ENCODE assay signal across 17 cellular contexts in the genomic region with DNA sequence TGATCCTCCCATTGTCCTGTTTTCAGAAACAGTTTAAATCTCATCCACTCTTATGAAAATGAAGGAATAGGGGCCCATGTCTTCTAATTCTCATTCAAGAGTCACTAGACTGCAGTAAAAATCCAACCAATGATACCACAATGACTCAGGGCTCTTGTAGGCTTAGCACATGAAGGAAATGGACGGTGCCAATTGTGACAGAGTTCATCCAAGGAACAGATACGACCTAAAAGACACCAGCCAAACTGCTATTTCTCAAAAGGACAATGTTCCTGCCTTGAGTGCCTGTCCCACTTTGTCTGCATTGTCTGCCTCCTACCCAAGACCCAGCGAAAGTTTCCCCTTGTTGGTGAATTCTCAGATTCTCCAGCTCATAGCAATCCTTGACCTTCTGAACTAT.
DNase-seq lines count a peak whose midpoint lies in the region; TF ChIP-seq lines count a peak whose summit lies in the region.
"Had no signal": no experiment of that assay in that cellular context is flagged by ENCODE, and none has a peak within 500 bp of the region (broad histone marks: within the 10 kb centered on the region; RNA-seq: fewer than 3 reads in every experiment).

No MANE protein-coding gene starts in this region.

- no peak overlapping the region for H3K4me3 ChIP-seq in NB4 (ENCODE audit: low read depth, low read length)

- H3K9me3 Mint-ChIP-seq in dendritic cell treated with granulocyte-macrophage colony-stimulating factor and Interleukin-4, amounts not matched to agents 40 ng/mL and 50 ng/mL, for 4 days: peaks cover 45% of the 10 kb centered on the region
- H3K9me3 Mint-ChIP-seq: activated naive CD4-positive, alpha-beta T cell treated with anti-CD3 and anti-CD28 coated beads, Interleukin-2, amount 50 U/mL, for 24 hours had no signal

- H3K4me1 Mint-ChIP-seq in dendritic cell treated with granulocyte-macrophage colony-stimulating factor and Interleukin-4, amounts not matched to agents 40 ng/mL and 50 ng/mL, for 4 days (ENCODE audit: low read depth): peaks cover 38% of the 10 kb centered on the region
- H3K4me1 Mint-ChIP-seq: activated naive CD4-positive, alpha-beta T cell treated with anti-CD3 and anti-CD28 coated beads, Interleukin-2, amount 50 U/mL, for 24 hours; CD4-positive, alpha-beta memory T cell; central memory CD8-positive, alpha-beta T cell had no signal

- H3K36me3 Mint-ChIP-seq in dendritic cell treated with granulocyte-macrophage colony-stimulating factor and Interleukin-4, amounts not matched to agents 40 ng/mL and 50 ng/mL, for 4 days (ENCODE audit: low read depth): peaks cover 36% of the 10 kb centered on the region

- TF ChIP-seq CTCF in NB4 (IDR thresholded peaks at IDR 0.05; ENCODE audit: low read depth, low read length): no peak

- H3K4me3 Mint-ChIP-seq in dendritic cell treated with granulocyte-macrophage colony-stimulating factor and Interleukin-4, amounts not matched to agents 40 ng/mL and 50 ng/mL, for 4 days: no peak overlapping the region
- H3K4me3 Mint-ChIP-seq: activated naive CD4-positive, alpha-beta T cell treated with anti-CD3 and anti-CD28 coated beads, Interleukin-2, amount 50 U/mL, for 24 hours; CD4-positive, alpha-beta memory T cell; central memory CD8-positive, alpha-beta T cell had no signal

- no peak for TF ChIP-seq POLR2A in NB4 (IDR thresholded peaks at IDR 0.05; ENCODE audit: extremely low read depth, insufficient read length)

- no peaks in the 10 kb centered on the region for H3K27me3 Mint-ChIP-seq in dendritic cell treated with granulocyte-macrophage colony-stimulating factor and Interleukin-4, amounts not matched to agents 40 ng/mL and 50 ng/mL, for 4 days
- H3K27me3 Mint-ChIP-seq: activated naive CD4-positive, alpha-beta T cell treated with anti-CD3 and anti-CD28 coated beads, Interleukin-2, amount 50 U/mL, for 24 hours; CD4-positive, alpha-beta memory T cell; central memory CD8-positive, alpha-beta T cell; progenitor cell of endocrine pancreas had no signal

- peak overlapping the region; percentile 44 for H3K27ac Mint-ChIP-seq in dendritic cell treated with granulocyte-macrophage colony-stimulating factor and Interleukin-4, amounts not matched to agents 40 ng/mL and 50 ng/mL, for 4 days
- H3K27ac Mint-ChIP-seq: activated naive CD4-positive, alpha-beta T cell treated with anti-CD3 and anti-CD28 coated beads, Interleukin-2, amount 50 U/mL, for 24 hours; CD4-positive, alpha-beta memory T cell; progenitor cell of endocrine pancreas had no signal

- peak; percentile 16 for DNase-seq in GM03348 (ENCODE audit: low spot score)
- DNase-seq in NB4 (ENCODE audit: low read depth): peak; percentile 69
- DNase-seq in non-pigmented ciliary epithelial cell (ENCODE audit: low read depth): peak; percentile 41
- DNase-seq in DMS153 (lab: John Stamatoyannopoulos, UW): no peak
- no peak for DNase-seq in NCI-H146 treated with DMSO at 0.1 percent for 48 hours (lab: John Stamatoyannopoulos, UW; ENCODE audit: unreplicated experiment)
- no peak for DNase-seq in activated CD4-positive, alpha-beta T cell treated with anti-CD3 and anti-CD28 coated beads, Interleukin-2, amount 50 U/mL, for 1 hour
- DNase-seq: activated CD4-positive, alpha-beta T cell treated with anti-CD3 and anti-CD28 coated beads for 4 hours; CD4-positive, alpha-beta memory T cell; GDM1; hypothalamus; left cardiac atrium; NCI-H526 treated with DMSO at 0.1 percent for 48 hours; Right ventricle myocardium superior had no signal

- intact Hi-C loops in dendritic cell treated with granulocyte-macrophage colony-stimulating factor and Interleukin-4, amounts not matched to agents 40 ng/mL and 50 ng/mL, for 4 days (cut with micrococcal nuclease): no loop called here

Comparison
In these comparisons a context has a peak if more than half of its experiments do, and no peak if none do; other contexts are left out.
1. DNase-seq: peak in GM03348 (single experiment), NB4 (single experiment) and non-pigmented ciliary epithelial cell (single experiment); none in DMS153 (single experiment), NCI-H146 treated with DMSO at 0.1 percent for 48 hours (single experiment) and activated CD4-positive, alpha-beta T cell treated with anti-CD3 and anti-CD28 coated beads, Interleukin-2, amount 50 U/mL, for 1 hour (single experiment).